ENCODE assay signal across 20 cellular contexts in the genomic region with DNA sequence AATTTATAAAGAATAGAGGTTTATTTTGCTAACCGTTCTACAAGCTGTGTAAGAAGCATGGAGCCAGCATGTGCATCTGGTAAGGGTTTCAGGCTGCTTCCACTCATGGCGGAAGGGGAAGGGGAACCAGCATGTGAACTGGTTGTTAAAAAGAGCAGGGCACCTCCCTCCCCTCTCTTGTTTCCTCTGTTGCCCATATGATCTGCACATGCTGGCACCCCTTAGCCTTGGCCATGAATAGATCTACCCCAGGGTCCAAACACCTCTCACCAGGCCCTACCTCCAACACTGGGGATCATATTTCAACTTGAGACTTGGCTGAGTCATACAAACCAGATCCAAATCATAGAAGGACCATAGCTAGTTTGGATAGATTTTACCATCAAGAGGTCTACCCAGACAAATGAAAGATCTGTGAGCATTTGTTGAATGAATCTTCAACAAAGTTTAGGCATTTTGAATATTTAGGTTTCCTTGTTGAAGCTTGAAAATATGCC. TPM values are rescaled to one million over a fixed set of nuclear protein-coding genes. Genes with fewer than 3 reads are reported as not detected.
A peak's percentile ranks its signal among the peaks of the same experiment; 100 is the strongest.
DNase-seq lines count a peak whose midpoint lies in the region; FAIRE-seq and TF ChIP-seq lines count a peak whose summit lies in the region.
"Had no signal": no experiment of that assay in that cellular context is flagged by ENCODE, and none has a peak within 500 bp of the region (broad histone marks: within the 10 kb centered on the region; RNA-seq: fewer than 3 reads in every experiment).

No MANE protein-coding gene starts in this region.

- H2BK12ac ChIP-seq in H9 (ENCODE audit: insufficient read length, low read depth, low read length): no peak overlapping the region

- H3T11ph ChIP-seq in H9 (ENCODE audit: low read length): no peak overlapping the region

- H3K9me3 ChIP-seq in HEK293 (ENCODE audit: control insufficient read depth, insufficient read depth, low read depth, low read length) (no peaks in the 10 kb centered on the region), astrocyte (ENCODE audit: insufficient read depth, low read depth, low read length) (peaks cover 12% of the 10 kb centered on the region), H9 (ENCODE audit: control insufficient read depth, low read depth, low read length) (no peaks in the 10 kb centered on the region), hepatocyte (ENCODE audit: low read depth) (no peaks in the 10 kb centered on the region)

- no peak overlapping the region for H3K23ac ChIP-seq in H9 (ENCODE audit: insufficient read length, low read depth, low read length)

- no peak overlapping the region for H2AFZ ChIP-seq in astrocyte (ENCODE audit: low read depth, low read length)
- no peak overlapping the region for H2AFZ ChIP-seq in H9 (ENCODE audit: low read length)
- H2AFZ ChIP-seq in hepatocyte: no peak overlapping the region

- no peaks in the 10 kb centered on the region for H3K36me3 Mint-ChIP-seq in astrocyte (ENCODE audit: low read depth, unreplicated experiment)
- peaks cover 0 to 4% (median 2%) of the 10 kb centered on the region in 3 experiments; a peak in 4 of 7 replicates for H3K36me3 Mint-ChIP-seq in H9 (ENCODE audit: insufficient read depth in 1 of 3, low read depth in 3 of 3)
- H3K36me3 Mint-ChIP-seq: CD4-positive, CD25-positive, alpha-beta regulatory T cell had no signal

- H4K91ac ChIP-seq in H9 (ENCODE audit: insufficient read length, low read depth, low read length): no peak overlapping the region

- H3K14ac ChIP-seq in H9 (ENCODE audit: insufficient read depth, low read length): no peak overlapping the region

- H4K5ac ChIP-seq in H9 (ENCODE audit: insufficient read length, low read depth, low read length): no peak overlapping the region

- no peaks in the 10 kb centered on the region for H3K9me2 ChIP-seq in hepatocyte (replicated peaks; ENCODE audit: insufficient read depth)
- H3K9me2 ChIP-seq: SK-N-SH had no signal

- H3K79me2 ChIP-seq in astrocyte (ENCODE audit: insufficient read depth, low read length) (no peaks in the 10 kb centered on the region), H9 (ENCODE audit: insufficient read depth, low read length) (no peaks in the 10 kb centered on the region), hepatocyte (no peaks in the 10 kb centered on the region)

- H3K23me2 ChIP-seq in H9 (ENCODE audit: insufficient read length, low read depth, low read length, poor library complexity, severe bottlenecking): no peaks in the 10 kb centered on the region

- no peak overlapping the region for H2AK5ac ChIP-seq in H9 (ENCODE audit: insufficient read length, low read length)

- H3K4me3 ChIP-seq in HEK293 (ENCODE audit: low read depth, low read length) (no peak overlapping the region), astrocyte (ENCODE audit: insufficient read depth, low read depth, low read length) (no peak overlapping the region), fibroblast of mammary gland (ENCODE audit: control insufficient read depth, low read depth, low read length) (no peak overlapping the region), hepatocyte (no peak overlapping the region)
- H3K4me3 ChIP-seq: A549 had no signal

- H3K27me3 Mint-ChIP-seq in astrocyte (ENCODE audit: low read depth, unreplicated experiment): no peaks in the 10 kb centered on the region
- H3K27me3 Mint-ChIP-seq in H9 (ENCODE audit: low read depth): peaks cover 2% of the 10 kb centered on the region; the same call in 1 of the 2 replicates

- H4K8ac ChIP-seq in H9 (replicated peaks; ENCODE audit: insufficient read length, low read depth, low read length): no peak overlapping the region

- no peaks in the 10 kb centered on the region for H3K79me1 ChIP-seq in H9 (ENCODE audit: insufficient read depth, low read depth, low read length, poor library complexity, severe bottlenecking)

- CTCF ChIA-PET in HEK293 (lab: Yijun Ruan, JAX): interaction anchor here (0.6 to 1.1 kb wide), 3 partner anchors 116 to 1764 kb away, joined by 3 to 6 read pairs (median 3); no protein-coding TSS in a partner anchor

- peak; percentile 89 for FAIRE-seq in astrocyte (lab: Jason Lieb, UNC)
- FAIRE-seq: GM12891 had no signal

- H2BK20ac ChIP-seq in H9 (ENCODE audit: low read depth, low read length, poor library complexity, severe bottlenecking): no peak overlapping the region

- H2BK120ac ChIP-seq in H9 (ENCODE audit: low read depth, low read length, poor library complexity, severe bottlenecking): no peak overlapping the region

- peaks cover 23% of the 10 kb centered on the region for H3K9me3 Mint-ChIP-seq in astrocyte (ENCODE audit: unreplicated experiment)
- H3K9me3 Mint-ChIP-seq in H9: peaks cover 8% of the 10 kb centered on the region in 2 experiments; a peak in 4 of 5 replicates

- no peak overlapping the region for H3K4me3 Mint-ChIP-seq in astrocyte (ENCODE audit: unreplicated experiment)
- H3K4me3 Mint-ChIP-seq in H9: no peak overlapping the region
- H3K4me3 Mint-ChIP-seq: CD4-positive, CD25-positive, alpha-beta regulatory T cell had no signal

- H3K27ac Mint-ChIP-seq in astrocyte (ENCODE audit: unreplicated experiment) (no peak overlapping the region), H9 (no peak overlapping the region)
- H3K27ac Mint-ChIP-seq: CD4-positive, CD25-positive, alpha-beta regulatory T cell had no signal

- H3K18ac ChIP-seq in H9 (ENCODE audit: insufficient read length, low read depth, low read length): no peak overlapping the region

- no peaks in the 10 kb centered on the region for H4K20me1 ChIP-seq in astrocyte (ENCODE audit: insufficient read depth, low read length)
- H4K20me1 ChIP-seq in H9 (ENCODE audit: control insufficient read depth, insufficient read depth, insufficient read length): no peaks in the 10 kb centered on the region
- no peaks in the 10 kb centered on the region for H4K20me1 ChIP-seq in hepatocyte (ENCODE audit: insufficient read depth, poor library complexity, severe bottlenecking)

- DNase-seq in EH (ENCODE audit: low read depth): peak; percentile 24
- DNase-seq in astrocyte (ENCODE audit: low read depth): no peak
- DNase-seq in fibroblast of mammary gland (ENCODE audit: low read depth): peak; percentile 38
- DNase-seq in putamen (ENCODE audit: low spot score): no peak
- DNase-seq in H9: no peak
- DNase-seq in hepatocyte (ENCODE audit: low spot score): no peak
- DNase-seq: CD4-positive, CD25-positive, alpha-beta regulatory T cell; DMS79 treated with DMSO at 0.1 percent for 48 hours; GOT3; Kasumi-1; MM.1S; NCI-H1048; NCI-H1417 treated with DMSO at 0.1 percent for 48 hours; NCI-H187; NCI-H69; SIG-M5; SK-N-SH had no signal

- POLR2A ChIA-PET in HEK293 (lab: Yijun Ruan, JAX): no interaction called here

- WGBS in H9 (ENCODE audit: extremely low coverage, insufficient read length, low lambda C conversion rate): no CpG with 5 or more reads among the region's 2 CpGs
- 100% methylated on average over 2 of the region's 2 CpGs for WGBS in hepatocyte (ENCODE audit: low lambda C conversion rate, missing lambda C conversion rate)

- H3K36me3 ChIP-seq in HEK293 (ENCODE audit: control insufficient read depth in 2 of 2, insufficient read depth in 1 of 2, low read length in 2 of 2): no peaks in the 10 kb centered on the region
- H3K36me3 ChIP-seq in astrocyte (ENCODE audit: insufficient read depth, low read length): no peaks in the 10 kb centered on the region
- no peaks in the 10 kb centered on the region for H3K36me3 ChIP-seq in hepatocyte (replicated peaks; ENCODE audit: insufficient read depth, low read depth)

- no peak overlapping the region for H3K4ac ChIP-seq in H9 (ENCODE audit: low read depth, low read length)

- H3K4me1 Mint-ChIP-seq in astrocyte (ENCODE audit: low read depth, unreplicated experiment) (peaks cover 13% of the 10 kb centered on the region), H9 (peaks cover 0 to 5% of the 10 kb centered on the region in 2 experiments; a peak in 1 of 4 replicates)
- H3K4me1 Mint-ChIP-seq: CD4-positive, CD25-positive, alpha-beta regulatory T cell had no signal

- H3K4me2 ChIP-seq in astrocyte (ENCODE audit: low read length) (no peak overlapping the region), H9 (ENCODE audit: insufficient read depth, insufficient read length, low read length) (no peak overlapping the region), hepatocyte (no peak overlapping the region)
- H3K4me2 ChIP-seq: A549, SK-N-SH had no signal

- no peak overlapping the region for H3K9ac ChIP-seq in astrocyte (ENCODE audit: low read length)
- H3K9ac ChIP-seq in H9 (ENCODE audit: extremely low read depth, insufficient read length, low read length): no peak overlapping the region
- H3K9ac ChIP-seq: SK-N-SH had no signal

- H3K4me1 ChIP-seq in HEK293 (ENCODE audit: control insufficient read depth, insufficient read depth, low read length): 0 out of 2 replicates have a peak, but pooled peaks cover 2% of the 10 kb centered on the region
- peaks cover 10% of the 10 kb centered on the region for H3K4me1 ChIP-seq in astrocyte (ENCODE audit: insufficient read depth, low read length)
- H3K4me1 ChIP-seq in H9 (ENCODE audit: insufficient read depth, low read length): no peaks in the 10 kb centered on the region
- H3K4me1 ChIP-seq in hepatocyte (ENCODE audit: insufficient read depth): no peaks in the 10 kb centered on the region

- no peak for TF ChIP-seq CTCF in HEK293 (tag by site-specific recombination; IDR thresholded peaks at IDR 0.05)
- TF ChIP-seq CTCF in astrocyte (IDR thresholded peaks at IDR 0.05; ENCODE audit: insufficient read depth, low read depth, low read length): no peak
- no peak for TF ChIP-seq CTCF in fibroblast of mammary gland (conservative IDR thresholded peaks at IDR 0.05; ENCODE audit: control insufficient read depth, insufficient read depth, low read depth, low read length)
- no peak for TF ChIP-seq CTCF in H9 (conservative IDR thresholded peaks at IDR 0.05)
- TF ChIP-seq CTCF in hepatocyte (IDR thresholded peaks at IDR 0.05; ENCODE audit: poor library complexity): no peak

- H3K27ac ChIP-seq in HEK293 (ENCODE audit: extremely low read depth, low read depth, low read length): no peak overlapping the region
- H3K27ac ChIP-seq in astrocyte (ENCODE audit: low read depth, low read length): no peak overlapping the region
- H3K27ac ChIP-seq in H9 (ENCODE audit: insufficient read length, low read depth, low read length): no peak overlapping the region
- no peak overlapping the region for H3K27ac ChIP-seq in hepatocyte

- H3K27me3 ChIP-seq in astrocyte (ENCODE audit: insufficient read depth, low read length) (no peaks in the 10 kb centered on the region), H9 (ENCODE audit: insufficient read depth, low read length) (no peaks in the 10 kb centered on the region), hepatocyte (no peaks in the 10 kb centered on the region)

- no peak overlapping the region for H3K56ac ChIP-seq in H9 (ENCODE audit: insufficient read length, low read depth, low read length)

- H2BK15ac ChIP-seq in H9 (ENCODE audit: low read depth, low read length): no peak overlapping the region

- no peak overlapping the region for H2BK5ac ChIP-seq in H9 (ENCODE audit: insufficient read length, low read length)

TF ChIP-seq in HEK293, 187 proteins besides CTCF, POLR2A, EP300 and RAD21 (continues in another document):
- 0 out of 2 replicates have a peak, but pooled peaks have one; percentile 27 for TF ChIP-seq ZBTB48 (tag by site-specific recombination; IDR thresholded peaks at IDR 0.05)
- no peak for TF ChIP-seq ZNF76 (tag by site-specific recombination; IDR thresholded peaks at IDR 0.05; ENCODE audit: borderline replicate concordance, low read depth)

RNA-seq across cellular contexts. Expression of a gene that starts 36.0 kb away (rescaled TPM):
- 59.4 and 73.5 TPM in 2 replicates for total RNA-seq in astrocyte
- 4.1 and 4.6 TPM in 2 replicates for total RNA-seq in H9 (2021)
- total RNA-seq in hepatocyte: 44.5 and 46.9 TPM in 2 replicates
- 32.2 and 35.3 TPM in 2 replicates for polyA plus RNA-seq in hepatocyte
- total RNA-seq: CD4-positive, CD25-positive, alpha-beta regulatory T cell had no signal

Comparison
In these comparisons a context has a peak if more than half of its experiments do, and no peak if none do; other contexts are left out.
1. DNase-seq: peak in EH (single experiment) and fibroblast of mammary gland (single experiment); none in astrocyte (single experiment), putamen (single experiment), H9 (single experiment) and hepatocyte (single experiment).